1 cellular context compared by ENCODE assay signal in the genomic region with DNA sequence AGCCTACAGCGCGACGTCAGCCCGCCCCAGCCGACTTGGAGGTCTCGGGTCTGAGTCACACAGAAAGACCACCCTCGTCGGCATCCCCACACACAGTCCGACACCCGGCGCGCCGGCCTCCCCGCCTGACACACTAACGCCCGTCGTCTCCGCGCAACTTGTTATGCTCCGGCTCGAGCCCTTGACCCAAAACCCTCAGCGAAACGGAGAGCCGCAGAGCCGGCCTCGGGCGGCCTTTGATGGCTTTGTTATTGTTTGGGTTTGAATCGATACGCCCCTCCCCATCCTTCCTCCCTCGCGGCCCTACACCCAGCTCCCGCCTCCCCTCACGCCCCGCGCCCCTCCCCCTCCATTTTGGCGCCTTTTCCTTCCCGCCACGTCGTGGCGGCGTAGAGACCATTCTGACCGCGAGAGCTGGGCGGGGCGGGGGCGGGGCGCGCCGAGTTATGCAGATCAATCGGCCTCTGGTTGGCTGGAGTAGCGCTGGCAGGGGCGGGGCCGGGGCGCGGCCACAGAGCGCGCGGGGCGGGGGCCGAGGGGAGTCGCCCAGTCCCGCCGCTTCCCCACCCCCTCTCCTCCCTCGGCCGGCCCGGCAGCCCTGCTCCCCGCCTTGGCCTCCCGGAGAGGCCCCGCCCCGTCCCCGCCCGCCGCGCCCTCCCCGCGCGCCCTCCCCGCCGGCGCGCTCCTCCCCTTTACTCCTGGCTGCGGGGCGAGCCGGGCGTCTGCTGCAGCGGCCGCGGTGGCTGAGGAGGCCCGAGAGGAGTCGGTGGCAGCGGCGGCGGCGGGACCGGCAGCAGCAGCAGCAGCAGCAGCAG.
TF ChIP-seq lines count a peak whose summit lies in the region.

A gene (plus strand): TSS at position 695 of the 815 bp plus-strand sequence. CDS start 424 bp downstream, outside the sequence.

TF ChIP-seq in HepG2, 621 proteins besides CTCF, POLR2A, EP300 and RAD21 (continued from another document and continues in another):
- TF ChIP-seq SP5 (CRISPR knock-in tag; IDR thresholded peaks at IDR 0.05; ENCODE audit: borderline replicate concordance, low read depth) (peak; percentile 100), ZNF224 (CRISPR knock-in tag; IDR thresholded peaks at IDR 0.05) (0 out of 2 replicates have a peak, but pooled peaks have one; percentile 88), KAT7 (CRISPR knock-in tag; IDR thresholded peaks at IDR 0.05; ENCODE audit: borderline replicate concordance) (peak; percentile 31; the same call in 1 of the 2 replicates), NKX3-1 (CRISPR knock-in tag; IDR thresholded peaks at IDR 0.05) (peak; percentile 77; the same call in 1 of the 2 replicates), CREM (IDR thresholded peaks at IDR 0.05) (peak; percentile 92), CREM (CRISPR knock-in tag; IDR thresholded peaks at IDR 0.05) (no peak), ZBTB38 (CRISPR knock-in tag; IDR thresholded peaks at IDR 0.05) (peak; percentile 52; the same call in 1 of the 2 replicates), ZNF577 (CRISPR knock-in tag; IDR thresholded peaks at IDR 0.05; ENCODE audit: borderline replicate concordance, low read depth) (0 out of 2 replicates have a peak, but pooled peaks have one; percentile 11), ZNF432 (CRISPR knock-in tag; IDR thresholded peaks at IDR 0.05; ENCODE audit: borderline replicate concordance) (no peak), RAD51 (IDR thresholded peaks at IDR 0.05; ENCODE audit: borderline replicate concordance) (no peak), YEATS4 (CRISPR knock-in tag; IDR thresholded peaks at IDR 0.05; ENCODE audit: borderline replicate concordance) (peak; percentile 85), RXRA (CRISPR knock-in tag; IDR thresholded peaks at IDR 0.05) (peak; percentile 98), ZNF143 (CRISPR knock-in tag; IDR thresholded peaks at IDR 0.05) (peak; percentile 36; the same call in 1 of the 2 replicates), MEIS2 (CRISPR knock-in tag; IDR thresholded peaks at IDR 0.05) (peak; percentile 85), KDM2A (CRISPR knock-in tag; IDR thresholded peaks at IDR 0.05; ENCODE audit: borderline replicate concordance, low read depth) (peak; percentile 75), TCF12 (IDR thresholded peaks at IDR 0.05) (no peak), TCF12 (CRISPR knock-in tag; IDR thresholded peaks at IDR 0.05) (peak; percentile 81; the same call in 1 of the 2 replicates), MED1 (CRISPR knock-in tag; IDR thresholded peaks at IDR 0.05) (peak; percentile 97), ZNF773 (CRISPR knock-in tag; IDR thresholded peaks at IDR 0.05; ENCODE audit: borderline replicate concordance) (peak; percentile 79), CBX1 (IDR thresholded peaks at IDR 0.05; ENCODE audit: low read depth) (peak; percentile 74), HHEX (CRISPR knock-in tag; IDR thresholded peaks at IDR 0.05) (no peak), TCF7 (IDR thresholded peaks at IDR 0.05; ENCODE audit: low read depth) (peak; percentile 96), MYC (CRISPR knock-in tag; IDR thresholded peaks at IDR 0.05; ENCODE audit: borderline replicate concordance) (peak; percentile 84)
- TF ChIP-seq, protein P1, sequence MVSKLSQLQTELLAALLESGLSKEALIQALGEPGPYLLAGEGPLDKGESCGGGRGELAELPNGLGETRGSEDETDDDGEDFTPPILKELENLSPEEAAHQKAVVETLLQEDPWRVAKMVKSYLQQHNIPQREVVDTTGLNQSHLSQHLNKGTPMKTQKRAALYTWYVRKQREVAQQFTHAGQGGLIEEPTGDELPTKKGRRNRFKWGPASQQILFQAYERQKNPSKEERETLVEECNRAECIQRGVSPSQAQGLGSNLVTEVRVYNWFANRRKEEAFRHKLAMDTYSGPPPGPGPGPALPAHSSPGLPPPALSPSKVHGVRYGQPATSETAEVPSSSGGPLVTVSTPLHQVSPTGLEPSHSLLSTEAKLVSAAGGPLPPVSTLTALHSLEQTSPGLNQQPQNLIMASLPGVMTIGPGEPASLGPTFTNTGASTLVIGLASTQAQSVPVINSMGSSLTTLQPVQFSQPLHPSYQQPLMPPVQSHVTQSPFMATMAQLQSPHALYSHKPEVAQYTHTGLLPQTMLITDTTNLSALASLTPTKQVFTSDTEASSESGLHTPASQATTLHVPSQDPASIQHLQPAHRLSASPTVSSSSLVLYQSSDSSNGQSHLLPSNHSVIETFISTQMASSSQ (IDR thresholded peaks at IDR 0.05; ENCODE audit: low read depth), result 0 out of 2 replicates have a peak, but pooled peaks have one; percentile 20
- TF ChIP-seq, protein P1 (CRISPR knock-in tag; IDR thresholded peaks at IDR 0.05; ENCODE audit: borderline replicate concordance), result no peak; the same call in 1 of the 2 replicates
- TF ChIP-seq, protein P2, sequence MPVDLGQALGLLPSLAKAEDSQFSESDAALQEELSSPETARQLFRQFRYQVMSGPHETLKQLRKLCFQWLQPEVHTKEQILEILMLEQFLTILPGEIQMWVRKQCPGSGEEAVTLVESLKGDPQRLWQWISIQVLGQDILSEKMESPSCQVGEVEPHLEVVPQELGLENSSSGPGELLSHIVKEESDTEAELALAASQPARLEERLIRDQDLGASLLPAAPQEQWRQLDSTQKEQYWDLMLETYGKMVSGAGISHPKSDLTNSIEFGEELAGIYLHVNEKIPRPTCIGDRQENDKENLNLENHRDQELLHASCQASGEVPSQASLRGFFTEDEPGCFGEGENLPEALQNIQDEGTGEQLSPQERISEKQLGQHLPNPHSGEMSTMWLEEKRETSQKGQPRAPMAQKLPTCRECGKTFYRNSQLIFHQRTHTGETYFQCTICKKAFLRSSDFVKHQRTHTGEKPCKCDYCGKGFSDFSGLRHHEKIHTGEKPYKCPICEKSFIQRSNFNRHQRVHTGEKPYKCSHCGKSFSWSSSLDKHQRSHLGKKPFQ (CRISPR knock-in tag; IDR thresholded peaks at IDR 0.05; ENCODE audit: insufficient replicate concordance), result peak; percentile 71
- TF ChIP-seq, protein P3, sequence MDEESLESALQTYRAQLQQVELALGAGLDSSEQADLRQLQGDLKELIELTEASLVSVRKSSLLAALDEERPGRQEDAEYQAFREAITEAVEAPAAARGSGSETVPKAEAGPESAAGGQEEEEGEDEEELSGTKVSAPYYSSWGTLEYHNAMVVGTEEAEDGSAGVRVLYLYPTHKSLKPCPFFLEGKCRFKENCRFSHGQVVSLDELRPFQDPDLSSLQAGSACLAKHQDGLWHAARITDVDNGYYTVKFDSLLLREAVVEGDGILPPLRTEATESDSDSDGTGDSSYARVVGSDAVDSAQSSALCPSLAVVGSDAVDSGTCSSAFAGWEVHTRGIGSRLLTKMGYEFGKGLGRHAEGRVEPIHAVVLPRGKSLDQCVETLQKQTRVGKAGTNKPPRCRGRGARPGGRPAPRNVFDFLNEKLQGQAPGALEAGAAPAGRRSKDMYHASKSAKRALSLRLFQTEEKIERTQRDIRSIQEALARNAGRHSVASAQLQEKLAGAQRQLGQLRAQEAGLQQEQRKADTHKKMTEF (CRISPR knock-in tag; IDR thresholded peaks at IDR 0.05), result peak; percentile 96
- TF ChIP-seq, protein P4, sequence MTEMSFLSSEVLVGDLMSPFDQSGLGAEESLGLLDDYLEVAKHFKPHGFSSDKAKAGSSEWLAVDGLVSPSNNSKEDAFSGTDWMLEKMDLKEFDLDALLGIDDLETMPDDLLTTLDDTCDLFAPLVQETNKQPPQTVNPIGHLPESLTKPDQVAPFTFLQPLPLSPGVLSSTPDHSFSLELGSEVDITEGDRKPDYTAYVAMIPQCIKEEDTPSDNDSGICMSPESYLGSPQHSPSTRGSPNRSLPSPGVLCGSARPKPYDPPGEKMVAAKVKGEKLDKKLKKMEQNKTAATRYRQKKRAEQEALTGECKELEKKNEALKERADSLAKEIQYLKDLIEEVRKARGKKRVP (CRISPR knock-in tag; IDR thresholded peaks at IDR 0.05), result peak in 1 of 2 experiments; percentile 44; a peak in 1 of 4 replicates
- TF ChIP-seq, protein P5, sequence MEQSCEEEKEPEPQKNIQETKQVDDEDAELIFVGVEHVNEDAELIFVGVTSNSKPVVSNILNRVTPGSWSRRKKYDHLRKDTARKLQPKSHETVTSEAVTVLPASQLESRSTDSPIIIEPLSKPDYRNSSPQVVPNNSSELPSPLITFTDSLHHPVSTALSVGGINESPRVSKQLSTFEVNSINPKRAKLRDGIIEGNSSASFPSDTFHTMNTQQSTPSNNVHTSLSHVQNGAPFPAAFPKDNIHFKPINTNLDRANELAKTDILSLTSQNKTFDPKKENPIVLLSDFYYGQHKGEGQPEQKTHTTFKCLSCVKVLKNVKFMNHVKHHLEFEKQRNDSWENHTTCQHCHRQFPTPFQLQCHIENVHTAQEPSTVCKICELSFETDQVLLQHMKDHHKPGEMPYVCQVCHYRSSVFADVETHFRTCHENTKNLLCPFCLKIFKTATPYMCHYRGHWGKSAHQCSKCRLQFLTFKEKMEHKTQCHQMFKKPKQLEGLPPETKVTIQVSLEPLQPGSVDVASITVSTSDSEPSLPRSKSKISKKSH (CRISPR knock-in tag; IDR thresholded peaks at IDR 0.05; ENCODE audit: borderline replicate concordance), result peak; percentile 79
- TF ChIP-seq, protein P6, sequence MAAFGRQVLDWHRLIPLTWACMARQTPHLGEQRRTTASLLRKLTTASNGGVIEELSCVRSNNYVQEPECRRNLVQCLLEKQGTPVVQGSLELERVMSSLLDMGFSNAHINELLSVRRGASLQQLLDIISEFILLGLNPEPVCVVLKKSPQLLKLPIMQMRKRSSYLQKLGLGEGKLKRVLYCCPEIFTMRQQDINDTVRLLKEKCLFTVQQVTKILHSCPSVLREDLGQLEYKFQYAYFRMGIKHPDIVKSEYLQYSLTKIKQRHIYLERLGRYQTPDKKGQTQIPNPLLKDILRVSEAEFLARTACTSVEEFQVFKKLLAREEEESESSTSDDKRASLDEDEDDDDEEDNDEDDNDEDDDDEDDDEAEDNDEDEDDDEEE (CRISPR knock-in tag; IDR thresholded peaks at IDR 0.05), result peak; percentile 55; the same call in 1 of the 2 replicates
- TF ChIP-seq, protein P7, sequence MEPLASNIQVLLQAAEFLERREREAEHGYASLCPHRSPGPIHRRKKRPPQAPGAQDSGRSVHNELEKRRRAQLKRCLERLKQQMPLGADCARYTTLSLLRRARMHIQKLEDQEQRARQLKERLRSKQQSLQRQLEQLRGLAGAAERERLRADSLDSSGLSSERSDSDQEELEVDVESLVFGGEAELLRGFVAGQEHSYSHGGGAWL (CRISPR knock-in tag; IDR thresholded peaks at IDR 0.05), result peak; percentile 74
- TF ChIP-seq, protein P8, sequence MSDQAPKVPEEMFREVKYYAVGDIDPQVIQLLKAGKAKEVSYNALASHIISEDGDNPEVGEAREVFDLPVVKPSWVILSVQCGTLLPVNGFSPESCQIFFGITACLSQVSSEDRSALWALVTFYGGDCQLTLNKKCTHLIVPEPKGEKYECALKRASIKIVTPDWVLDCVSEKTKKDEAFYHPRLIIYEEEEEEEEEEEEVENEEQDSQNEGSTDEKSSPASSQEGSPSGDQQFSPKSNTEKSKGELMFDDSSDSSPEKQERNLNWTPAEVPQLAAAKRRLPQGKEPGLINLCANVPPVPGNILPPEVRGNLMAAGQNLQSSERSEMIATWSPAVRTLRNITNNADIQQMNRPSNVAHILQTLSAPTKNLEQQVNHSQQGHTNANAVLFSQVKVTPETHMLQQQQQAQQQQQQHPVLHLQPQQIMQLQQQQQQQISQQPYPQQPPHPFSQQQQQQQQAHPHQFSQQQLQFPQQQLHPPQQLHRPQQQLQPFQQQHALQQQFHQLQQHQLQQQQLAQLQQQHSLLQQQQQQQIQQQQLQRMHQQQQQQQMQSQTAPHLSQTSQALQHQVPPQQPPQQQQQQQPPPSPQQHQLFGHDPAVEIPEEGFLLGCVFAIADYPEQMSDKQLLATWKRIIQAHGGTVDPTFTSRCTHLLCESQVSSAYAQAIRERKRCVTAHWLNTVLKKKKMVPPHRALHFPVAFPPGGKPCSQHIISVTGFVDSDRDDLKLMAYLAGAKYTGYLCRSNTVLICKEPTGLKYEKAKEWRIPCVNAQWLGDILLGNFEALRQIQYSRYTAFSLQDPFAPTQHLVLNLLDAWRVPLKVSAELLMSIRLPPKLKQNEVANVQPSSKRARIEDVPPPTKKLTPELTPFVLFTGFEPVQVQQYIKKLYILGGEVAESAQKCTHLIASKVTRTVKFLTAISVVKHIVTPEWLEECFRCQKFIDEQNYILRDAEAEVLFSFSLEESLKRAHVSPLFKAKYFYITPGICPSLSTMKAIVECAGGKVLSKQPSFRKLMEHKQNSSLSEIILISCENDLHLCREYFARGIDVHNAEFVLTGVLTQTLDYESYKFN (CRISPR knock-in tag; conservative IDR thresholded peaks at IDR 0.05), result peak; percentile 88
- TF ChIP-seq, protein P9, sequence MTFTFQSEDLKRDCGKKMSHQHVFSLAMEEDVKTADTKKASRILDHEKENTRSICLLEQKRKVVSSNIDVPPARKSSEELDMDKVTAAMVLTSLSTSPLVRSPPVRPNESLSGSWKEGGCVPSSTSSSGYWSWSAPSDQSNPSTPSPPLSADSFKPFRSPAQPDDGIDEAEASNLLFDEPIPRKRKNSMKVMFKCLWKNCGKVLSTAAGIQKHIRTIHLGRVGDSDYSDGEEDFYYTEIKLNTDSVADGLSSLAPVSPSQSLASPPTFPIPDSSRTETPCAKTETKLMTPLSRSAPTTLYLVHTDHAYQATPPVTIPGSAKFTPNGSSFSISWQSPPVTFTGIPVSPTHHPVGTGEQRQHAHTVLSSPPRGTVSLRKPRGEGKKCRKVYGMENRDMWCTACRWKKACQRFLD (CRISPR knock-in tag; IDR thresholded peaks at IDR 0.05; ENCODE audit: borderline replicate concordance), result no peak
- TF ChIP-seq, protein P10, sequence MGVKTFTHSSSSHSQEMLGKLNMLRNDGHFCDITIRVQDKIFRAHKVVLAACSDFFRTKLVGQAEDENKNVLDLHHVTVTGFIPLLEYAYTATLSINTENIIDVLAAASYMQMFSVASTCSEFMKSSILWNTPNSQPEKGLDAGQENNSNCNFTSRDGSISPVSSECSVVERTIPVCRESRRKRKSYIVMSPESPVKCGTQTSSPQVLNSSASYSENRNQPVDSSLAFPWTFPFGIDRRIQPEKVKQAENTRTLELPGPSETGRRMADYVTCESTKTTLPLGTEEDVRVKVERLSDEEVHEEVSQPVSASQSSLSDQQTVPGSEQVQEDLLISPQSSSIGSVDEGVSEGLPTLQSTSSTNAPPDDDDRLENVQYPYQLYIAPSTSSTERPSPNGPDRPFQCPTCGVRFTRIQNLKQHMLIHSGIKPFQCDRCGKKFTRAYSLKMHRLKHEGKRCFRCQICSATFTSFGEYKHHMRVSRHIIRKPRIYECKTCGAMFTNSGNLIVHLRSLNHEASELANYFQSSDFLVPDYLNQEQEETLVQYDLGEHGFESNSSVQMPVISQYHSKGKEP (CRISPR knock-in tag; IDR thresholded peaks at IDR 0.05), result peak; percentile 50; the same call in 1 of the 2 replicates
